In genomic region chr20:36791862-36792261, GRCh38 we compare ENCODE assay signal across 11 cellular contexts. TPM values are rescaled to one million over a fixed set of nuclear protein-coding genes. Genes with fewer than 3 reads are reported as not detected.
DNase-seq lines count a peak whose midpoint lies in the region; ATAC-seq, FAIRE-seq and TF ChIP-seq lines count a peak whose summit lies in the region.
"Had no signal": no experiment of that assay in that cellular context is flagged by ENCODE, and none has a peak within 500 bp of the region (broad histone marks: within the 10 kb centered on the region; RNA-seq: fewer than 3 reads in every experiment).

No MANE protein-coding gene starts in this region.

- H3K27ac ChIP-seq in VCaP, result 0 out of 2 replicates have a peak overlapping the region, but pooled peaks have one; percentile 53
- H3K27ac ChIP-seq in endodermal cell (ENCODE audit: low read depth, low read length), result no peak overlapping the region
- peak overlapping the region in 2 of 3 donors; percentile 45 to 48 for H3K27ac ChIP-seq in thyroid gland
- no peak overlapping the region for H3K27ac ChIP-seq in HepG2 (ENCODE audit: extremely low read length, insufficient read depth, low read length)
- H3K27ac ChIP-seq in mesenchymal stem cell (ENCODE audit: low read length, poor library complexity, severe bottlenecking), result no peak overlapping the region

- no peaks in the 10 kb centered on the region for H3K9me3 Mint-ChIP-seq in endodermal cell
- H3K9me3 Mint-ChIP-seq: CD4-positive, alpha-beta memory T cell had no signal

- POLR2A ChIA-PET in HepG2 (lab: Yijun Ruan, JAX), result no interaction called here

- peaks cover 4% of the 10 kb centered on the region for H3K4me1 ChIP-seq in endodermal cell (ENCODE audit: control insufficient read depth, insufficient read depth, low read length)
- H3K4me1 ChIP-seq in thyroid gland, result peaks cover 0 to 20% of the 10 kb centered on the region in 2 donors
- no peaks in the 10 kb centered on the region for H3K4me1 ChIP-seq in HepG2 (ENCODE audit: insufficient read depth, low read length)
- H3K4me1 ChIP-seq in mesenchymal stem cell (ENCODE audit: control insufficient read depth, insufficient read depth, low read depth, low read length), result peaks cover 1% of the 10 kb centered on the region

- H3K9ac ChIP-seq in endodermal cell (ENCODE audit: extremely low read depth, low read length, poor library complexity, severe bottlenecking), result no peak overlapping the region
- no peak overlapping the region for H3K9ac ChIP-seq in HepG2 (ENCODE audit: insufficient read depth, low read depth, low read length)
- no peak overlapping the region for H3K9ac ChIP-seq in mesenchymal stem cell (ENCODE audit: low read length)

- 70 to 95% methylated on average over 5 of the region's 5 CpGs for WGBS in endodermal cell (ENCODE audit: insufficient coverage in 1 of 2, insufficient read length in 1 of 2), 2 experiments
- WGBS in thyroid gland, 2 donors, result 85 to 88% methylated on average over 5 of the region's 5 CpGs
- WGBS in HepG2 (ENCODE audit: low lambda C conversion rate), result 98% methylated on average over 5 of the region's 5 CpGs
- WGBS in mesenchymal stem cell, result 98% methylated on average over 5 of the region's 5 CpGs

- peaks cover 21% of the 10 kb centered on the region for H3K79me1 ChIP-seq in mesenchymal stem cell (replicated peaks; ENCODE audit: low read length, poor library complexity, severe bottlenecking)

- H2AK5ac ChIP-seq in mesenchymal stem cell (ENCODE audit: low read length, severe bottlenecking), result no peak overlapping the region

- H4K20me1 ChIP-seq in HepG2 (ENCODE audit: insufficient read depth, low read length), result no peaks in the 10 kb centered on the region

- H3K4me3 ChIP-seq in endodermal cell (ENCODE audit: low read length) (no peak overlapping the region), thyroid gland (replicated peaks in 1 of 3) (no peak overlapping the region), HepG2 (replicated peaks in 1 of 3; ENCODE audit: insufficient read depth in 1 of 3, low read depth in 2 of 3, low read length in 3 of 3) (no peak overlapping the region), mesenchymal stem cell (ENCODE audit: insufficient read depth in 1 of 2, low read depth in 1 of 2, low read length in 2 of 2) (no peak overlapping the region)

- no peaks in the 10 kb centered on the region for H3K79me2 ChIP-seq in HepG2 (ENCODE audit: insufficient read depth, low read length)

- FAIRE-seq in GM19239 (lab: Jason Lieb, UNC), result peak; percentile 66
- FAIRE-seq in HepG2 (lab: Jason Lieb, UNC), result no peak

- H3K4me3 Mint-ChIP-seq in endodermal cell, result no peak overlapping the region
- H3K4me3 Mint-ChIP-seq: CD4-positive, alpha-beta memory T cell had no signal

- no peak overlapping the region for H4K8ac ChIP-seq in mesenchymal stem cell (ENCODE audit: low read length)

- H3K27me3 ChIP-seq in endodermal cell (ENCODE audit: control insufficient read depth, insufficient read depth, low read length, poor library complexity, severe bottlenecking) (no peaks in the 10 kb centered on the region), thyroid gland (no peaks in the 10 kb centered on the region), HepG2 (ENCODE audit: control insufficient read depth in 1 of 2, insufficient read depth in 2 of 2, low read length in 2 of 2) (no peaks in the 10 kb centered on the region), mesenchymal stem cell (ENCODE audit: control insufficient read depth in 1 of 2, insufficient read depth in 1 of 2, low read length in 2 of 2) (no peaks in the 10 kb centered on the region)

- no peak for ATAC-seq in HepG2

- H3K4me1 Mint-ChIP-seq in endodermal cell, result peaks cover 11% of the 10 kb centered on the region
- H3K4me1 Mint-ChIP-seq: CD4-positive, alpha-beta memory T cell had no signal

- no peak overlapping the region for H3K14ac ChIP-seq in mesenchymal stem cell (ENCODE audit: low read length in 2 of 2)

- BruUV-seq in HepG2 (replicated peaks; lab: Mats Ljungman, UMichigan), result no TSS peak

- H3K27me3 Mint-ChIP-seq in endodermal cell (ENCODE audit: insufficient read depth), result no peaks in the 10 kb centered on the region

- H3K4ac ChIP-seq in mesenchymal stem cell (ENCODE audit: low read depth in 1 of 2, low read length in 2 of 2), result no peak overlapping the region

- TF ChIP-seq POLR2A in thyroid gland (IDR thresholded peaks at IDR 0.05), result no peak
- TF ChIP-seq POLR2A in HepG2 (IDR thresholded peaks at IDR 0.05; ENCODE audit: insufficient read depth in 1 of 2, low read depth in 2 of 2, low read length in 2 of 2), result no peak
- no peak for TF ChIP-seq POLR2A in erythroblast (IDR thresholded peaks at IDR 0.05; ENCODE audit: low read length)

- H2BK12ac ChIP-seq in mesenchymal stem cell (ENCODE audit: low read length in 2 of 2), result no peak overlapping the region

- H3K36me3 ChIP-seq in endodermal cell (ENCODE audit: control insufficient read depth, insufficient read depth, low read length) (peaks cover 50% of the 10 kb centered on the region), thyroid gland (peaks cover 27 to 30% of the 10 kb centered on the region in 2 donors), HepG2 (replicated peaks in 1 of 2; ENCODE audit: control insufficient read depth in 1 of 2, insufficient read depth in 2 of 2, low read length in 2 of 2) (peaks cover 13 to 46% of the 10 kb centered on the region in 2 experiments), mesenchymal stem cell (ENCODE audit: control insufficient read depth in 1 of 2, insufficient read depth in 2 of 2, low read depth in 1 of 2, low read length in 2 of 2) (peaks cover 38 to 56% of the 10 kb centered on the region in 2 experiments)

- TF ChIP-seq RAD21 in HepG2 (CRISPR knock-in tag; IDR thresholded peaks at IDR 0.05), result no peak

- H3K18ac ChIP-seq in mesenchymal stem cell (ENCODE audit: low read depth in 1 of 2, low read length in 2 of 2), result no peak overlapping the region

- H3K9me3 ChIP-seq in endodermal cell (ENCODE audit: control insufficient read depth, low read length) (no peaks in the 10 kb centered on the region), thyroid gland (no peaks in the 10 kb centered on the region), HepG2 (ENCODE audit: low read length) (no peaks in the 10 kb centered on the region), mesenchymal stem cell (ENCODE audit: control insufficient read depth, low read length) (no peaks in the 10 kb centered on the region)

- H3K23ac ChIP-seq in mesenchymal stem cell (ENCODE audit: low read length in 2 of 2), result no peak overlapping the region

- H3K36me3 Mint-ChIP-seq in endodermal cell (ENCODE audit: low read depth), result peaks cover 50% of the 10 kb centered on the region
- H3K36me3 Mint-ChIP-seq: CD4-positive, alpha-beta memory T cell had no signal

- H3K4me2 ChIP-seq in HepG2 (ENCODE audit: low read depth, low read length) (no peak overlapping the region), mesenchymal stem cell (ENCODE audit: low read length, poor library complexity, severe bottlenecking) (no peak overlapping the region)

- H2BK15ac ChIP-seq in mesenchymal stem cell (ENCODE audit: low read depth, poor library complexity, severe bottlenecking), result no peak overlapping the region

- H2BK120ac ChIP-seq in mesenchymal stem cell (ENCODE audit: low read depth, low read length), result no peak overlapping the region

- peak; percentile 56 for DNase-seq in GM19239 (ENCODE audit: insufficient read length, low spot score)
- no peak for DNase-seq in endodermal cell
- no peak for DNase-seq in thyroid gland
- DNase-seq in HepG2 (ENCODE audit: low spot score), result no peak
- no peak for DNase-seq in mesenchymal stem cell
- DNase-seq in T-helper 2 cell, result no peak
- DNase-seq in erythroblast (lab: John Stamatoyannopoulos, UW), result no peak
- DNase-seq: CD4-positive, alpha-beta memory T cell; DMS79 treated with DMSO at 0.1 percent for 48 hours; GF-D8 had no signal

- no peak overlapping the region for H4K91ac ChIP-seq in mesenchymal stem cell (ENCODE audit: low read length)

- intact Hi-C loops in thyroid gland (cut with DNase I), result no loop called here
- intact Hi-C loops in HepG2 (cut with micrococcal nuclease; ENCODE audit: unreplicated experiment), result loop anchor here (1.0 kb wide), 1 partner anchor 95 kb away; no protein-coding TSS in a partner anchor

- TF ChIP-seq EP300 in HepG2 (IDR thresholded peaks at IDR 0.05; ENCODE audit: low read depth in 2 of 2, low read length in 2 of 2) (no peak), HepG2 (CRISPR knock-in tag; IDR thresholded peaks at IDR 0.05; ENCODE audit: borderline replicate concordance) (no peak)

- in situ Hi-C loops in HepG2 (cut with HindIII; ENCODE audit: extremely low pct_ligation_motif_present, low pct_unique_long_range_greater_than_20kb), result no loop called here

- H3K27ac Mint-ChIP-seq in endodermal cell, result peak overlapping the region; percentile 11

- H2AFZ ChIP-seq in HepG2 (ENCODE audit: low read length) (no peak overlapping the region), mesenchymal stem cell (ENCODE audit: low read depth, low read length) (no peak overlapping the region)

- CTCF ChIA-PET in HepG2 (lab: Yijun Ruan, JAX; ENCODE audit: low intra/inter-chr PET ratio, low total read pairs), result interaction anchor here (1.0 kb wide), 1 partner anchor 95 kb away, joined by 3 read pairs; no protein-coding TSS in a partner anchor

- TF ChIP-seq CTCF in VCaP (conservative IDR thresholded peaks at IDR 0.05) (no peak), endodermal cell (conservative IDR thresholded peaks at IDR 0.05) (no peak), thyroid gland (IDR thresholded peaks at IDR 0.05) (no peak), HepG2 (CRISPR knock-in tag; IDR thresholded peaks at IDR 0.05) (no peak)

- no peak overlapping the region for H2BK5ac ChIP-seq in mesenchymal stem cell (ENCODE audit: low read depth, low read length, poor library complexity, severe bottlenecking)

RNA-seq across cellular contexts. Expression of gene DSN1, which starts 18.3 kb away (rescaled TPM):
- total RNA-seq in endodermal cell, result 10 to 100 TPM; 21.4 to 32.4 TPM
- polyA plus RNA-seq in endodermal cell (2013, experiment 1 of 2), result 26.4 TPM
- 23.9 TPM for polyA plus RNA-seq in endodermal cell (2013, experiment 2 of 2)
- 10 to 100 TPM; 10.6 to 14.9 (median 13.0) TPM for total RNA-seq in thyroid gland
- total RNA-seq in HepG2 (2016; rRNA removed; fragmentation: Illumina TruSeq; extraction: Trizol), result 53.7 and 82.4 TPM in 2 replicates
- total RNA-seq in HepG2 (2016; cell fraction: cytosol; rRNA removed; fragmentation: Illumina TruSeq; extraction: Trizol; ENCODE audit: low read depth), result 10.7 and 11.7 TPM in 2 replicates
- total RNA-seq in HepG2 (2016; cell fraction: insoluble cytoplasmic fraction; rRNA removed; fragmentation: Illumina TruSeq; extraction: Trizol), result 57.1 and 88.9 TPM in 2 replicates
- 25.4 and 26.8 TPM in 2 replicates for total RNA-seq in HepG2 (2016; cell fraction: membrane; rRNA removed; fragmentation: Illumina TruSeq; extraction: Trizol)
- total RNA-seq in HepG2 (2016; cell fraction: nucleus; rRNA removed; fragmentation: Illumina TruSeq; extraction: Trizol), result 26.9 and 33.4 TPM in 2 replicates
- 10.5 and 18.7 TPM in 2 replicates for polyA plus RNA-seq in HepG2 (2011; rRNA removed)
- 9.6 and 10.1 TPM in 2 replicates for polyA plus RNA-seq in HepG2 (2011; cell fraction: cytosol; rRNA removed)
- polyA plus RNA-seq in HepG2 (2011; cell fraction: nucleus; rRNA removed), result 8.8 and 10.9 TPM in 2 replicates
- 8.0 and 18.3 TPM in 2 replicates for polyA plus RNA-seq in HepG2 (2012)
- 4.4 and 5.3 TPM in 2 replicates for polyA plus RNA-seq in HepG2 (2016; cell fraction: cytosol; fragmentation: Illumina TruSeq; extraction: Trizol; ENCODE audit: low read depth)
- 61.2 and 64.9 TPM in 2 replicates for polyA plus RNA-seq in HepG2 (2016; cell fraction: insoluble cytoplasmic fraction; fragmentation: Illumina TruSeq; extraction: Trizol; ENCODE audit: low read depth)
- 9.5 and 10.6 TPM in 2 replicates for polyA plus RNA-seq in HepG2 (2016; cell fraction: membrane; fragmentation: Illumina TruSeq; extraction: Trizol; ENCODE audit: low read depth)
- polyA plus RNA-seq in HepG2 (2016; cell fraction: nucleus; fragmentation: Illumina TruSeq; extraction: Trizol; ENCODE audit: insufficient read depth, low read depth), result 65.4 and 71.7 TPM in 2 replicates
- polyA minus RNA-seq in HepG2 (2011; rRNA and poly(A)+ RNA removed; ENCODE audit: low replicate concordance), result 6.5 and 15.7 TPM in 2 replicates
- 6.1 and 9.5 TPM in 2 replicates for polyA minus RNA-seq in HepG2 (2011; cell fraction: cytosol; rRNA and poly(A)+ RNA removed)
- polyA minus RNA-seq in HepG2 (2011; cell fraction: nucleus; rRNA and poly(A)+ RNA removed), result 10.8 and 15.7 TPM in 2 replicates
- 7.9 TPM for polyA plus RNA-seq in mesenchymal stem cell (2013, experiment 1 of 2)
- 8.4 TPM for polyA plus RNA-seq in mesenchymal stem cell (2013, experiment 2 of 2)

RNA-seq across cellular contexts. Expression of gene NDRG3, which starts 46.0 kb away (rescaled TPM):
- total RNA-seq in endodermal cell (10 to 100 TPM; 24.6 to 26.1 TPM), thyroid gland (10 to 100 TPM; 14.6 to 32.1 (median 27.9) TPM), HepG2 (2016; rRNA removed; fragmentation: Illumina TruSeq; extraction: Trizol) (36.0 and 43.3 TPM in 2 replicates)
- 32.2 TPM for polyA plus RNA-seq in endodermal cell (2013, experiment 1 of 2)
- polyA plus RNA-seq in endodermal cell (2013, experiment 2 of 2), result 31.4 TPM
- 9.0 and 9.2 TPM in 2 replicates for total RNA-seq in HepG2 (2016; cell fraction: cytosol; rRNA removed; fragmentation: Illumina TruSeq; extraction: Trizol; ENCODE audit: low read depth)
- 32.4 and 40.5 TPM in 2 replicates for total RNA-seq in HepG2 (2016; cell fraction: insoluble cytoplasmic fraction; rRNA removed; fragmentation: Illumina TruSeq; extraction: Trizol)
- 19.9 and 20.6 TPM in 2 replicates for total RNA-seq in HepG2 (2016; cell fraction: membrane; rRNA removed; fragmentation: Illumina TruSeq; extraction: Trizol)
- total RNA-seq in HepG2 (2016; cell fraction: nucleus; rRNA removed; fragmentation: Illumina TruSeq; extraction: Trizol), result 19.9 and 21.0 TPM in 2 replicates
- polyA plus RNA-seq in HepG2 (2011; rRNA removed), result 34.7 and 40.5 TPM in 2 replicates
- polyA plus RNA-seq in HepG2 (2011; cell fraction: cytosol; rRNA removed), result 22.4 and 29.5 TPM in 2 replicates
- 23.6 and 25.0 TPM in 2 replicates for polyA plus RNA-seq in HepG2 (2011; cell fraction: nucleus; rRNA removed)
- polyA plus RNA-seq in HepG2 (2012), result 22.6 and 26.8 TPM in 2 replicates
- polyA plus RNA-seq in HepG2 (2016; cell fraction: cytosol; fragmentation: Illumina TruSeq; extraction: Trizol; ENCODE audit: low read depth), result 8.7 and 8.9 TPM in 2 replicates
- 48.1 and 49.0 TPM in 2 replicates for polyA plus RNA-seq in HepG2 (2016; cell fraction: insoluble cytoplasmic fraction; fragmentation: Illumina TruSeq; extraction: Trizol; ENCODE audit: low read depth)
- polyA plus RNA-seq in HepG2 (2016; cell fraction: membrane; fragmentation: Illumina TruSeq; extraction: Trizol; ENCODE audit: low read depth), result 17.2 and 18.2 TPM in 2 replicates
- polyA plus RNA-seq in HepG2 (2016; cell fraction: nucleus; fragmentation: Illumina TruSeq; extraction: Trizol; ENCODE audit: insufficient read depth, low read depth), result 38.9 and 42.1 TPM in 2 replicates
- polyA minus RNA-seq in HepG2 (2011; rRNA and poly(A)+ RNA removed; ENCODE audit: low replicate concordance), result 44.9 and 55.2 TPM in 2 replicates
- polyA minus RNA-seq in HepG2 (2011; cell fraction: cytosol; rRNA and poly(A)+ RNA removed), result 25.7 and 31.2 TPM in 2 replicates
- 16.4 and 19.6 TPM in 2 replicates for polyA minus RNA-seq in HepG2 (2011; cell fraction: nucleus; rRNA and poly(A)+ RNA removed)
- polyA plus RNA-seq in mesenchymal stem cell (2013, experiment 1 of 2), result 23.9 TPM
- 23.9 TPM for polyA plus RNA-seq in mesenchymal stem cell (2013, experiment 2 of 2)

Comparison
In these comparisons a context has a peak if more than half of its experiments do, and no peak if none do; other contexts are left out.
1. H3K27ac ChIP-seq: peak in VCaP (single experiment) and thyroid gland (2 of 3); none in endodermal cell (single experiment), HepG2 (single experiment) and mesenchymal stem cell (single experiment).